Comparison of ENCODE assay signal across 9 cellular contexts in genomic region chr11:59173964-59174663, GRCh38. TPM values are rescaled to one million over a fixed set of nuclear protein-coding genes. Genes with fewer than 3 reads are reported as not detected.
DNase-seq lines count a peak whose midpoint lies in the region; ATAC-seq and TF ChIP-seq lines count a peak whose summit lies in the region.
"Had no signal": no experiment of that assay in that cellular context is flagged by ENCODE, and none has a peak within 500 bp of the region (broad histone marks: within the 10 kb centered on the region; RNA-seq: fewer than 3 reads in every experiment).

No MANE protein-coding gene starts in this region.

- no peaks in the 10 kb centered on the region for H3K9me3 ChIP-seq in body of pancreas
- no peaks in the 10 kb centered on the region for H3K9me3 ChIP-seq in left lung
- no peaks in the 10 kb centered on the region for H3K9me3 ChIP-seq in subcutaneous abdominal adipose tissue (ENCODE audit: control insufficient read depth in 5 of 5, low read length in 5 of 5)

- peak; percentile 45 for DNase-seq in HCEC 1CT
- DNase-seq in body of pancreas: peak; percentile 56 to 80 (median 70)
- DNase-seq in left lung: peak; percentile 80 to 81
- no peak for DNase-seq in stimulated activated CD8-positive, alpha-beta memory T cell treated with anti-CD3 and anti-CD28 coated beads, Interleukin-4, amount 100 ng/mL, for 48 hours
- DNase-seq: OCI-M1 had no signal

- intact Hi-C loops in body of pancreas (cut with DNase I): no loop called here
- intact Hi-C loops in left lung (cut with DNase I): loop anchor here in 1 of 2 donors (5.0 kb wide), 1 partner anchor 33 kb away; no protein-coding TSS in a partner anchor

- no peaks in the 10 kb centered on the region for H3K36me3 ChIP-seq in body of pancreas (replicated peaks in 1 of 2; ENCODE audit: insufficient read depth in 1 of 2, low read depth in 2 of 2)
- no peaks in the 10 kb centered on the region for H3K36me3 ChIP-seq in left lung
- peaks cover 0 to 11% (median 0%) of the 10 kb centered on the region in 5 donors for H3K36me3 ChIP-seq in subcutaneous abdominal adipose tissue (ENCODE audit: control insufficient read depth in 5 of 5, insufficient read depth in 5 of 5, low read length in 5 of 5)

- H3K4me3 ChIP-seq in body of pancreas (no peak overlapping the region), left lung (peak overlapping the region; percentile 59 to 64), subcutaneous abdominal adipose tissue (ENCODE audit: low read depth in 1 of 5, low read length in 5 of 5) (peak overlapping the region; percentile 70 to 96 (median 90))

- peak overlapping the region; percentile 75 to 93 (median 90) for H3K9ac ChIP-seq in subcutaneous abdominal adipose tissue (ENCODE audit: low read length in 5 of 5)

- peak overlapping the region; percentile 68 to 85 (median 76) for H3K27ac ChIP-seq in body of pancreas
- peak overlapping the region; percentile 75 to 81 for H3K27ac ChIP-seq in left lung
- H3K27ac ChIP-seq in subcutaneous abdominal adipose tissue (ENCODE audit: low read depth, low read length): peak overlapping the region; percentile 83

- peak in 1 of 7 experiments; percentile 4 for TF ChIP-seq CTCF in body of pancreas (IDR thresholded peaks at IDR 0.05)
- TF ChIP-seq CTCF in left lung (IDR thresholded peaks at IDR 0.05): no peak

- H3K27me3 ChIP-seq in body of pancreas: no peaks in the 10 kb centered on the region
- H3K27me3 ChIP-seq in left lung: peaks cover 0 to 18% of the 10 kb centered on the region in 2 donors
- no peaks in the 10 kb centered on the region for H3K27me3 ChIP-seq in subcutaneous abdominal adipose tissue (ENCODE audit: control insufficient read depth in 5 of 5, insufficient read depth in 4 of 5, low read length in 5 of 5)

- WGBS in body of pancreas, 2 donors: 40 to 41% methylated on average over 7 of the region's 7 CpGs

- peak in 2 of 3 donors; percentile 46 to 54 for TF ChIP-seq POLR2A in body of pancreas (IDR thresholded peaks at IDR 0.05)

- H3K4me1 ChIP-seq in body of pancreas (peaks cover 25% of the 10 kb centered on the region), left lung (peaks cover 3 to 31% of the 10 kb centered on the region in 2 donors), subcutaneous abdominal adipose tissue (ENCODE audit: control insufficient read depth in 5 of 5, insufficient read depth in 5 of 5, low read length in 5 of 5) (peaks cover 0 to 62% (median 46%) of the 10 kb centered on the region in 5 donors)

- ATAC-seq in body of pancreas (peak; percentile 54), left lung (peak; percentile 69), GM21381 (IDR thresholded peaks at IDR 0.05; ENCODE audit: unreplicated experiment) (no peak), HG03039 (IDR thresholded peaks at IDR 0.05; ENCODE audit: unreplicated experiment) (no peak), GM19035 (IDR thresholded peaks at IDR 0.05; ENCODE audit: unreplicated experiment) (no peak)

RNA-seq across cellular contexts. Expression of gene DTX4, which starts 2.2 kb away (rescaled TPM):
- 10 to 100 TPM in 1 of 2 donors, 1 to 10 TPM in 1; 9.6 to 10.4 TPM for total RNA-seq in body of pancreas
- 10 to 100 TPM; 33.2 to 43.4 TPM for total RNA-seq in left lung

RNA-seq across cellular contexts. Expression of gene FAM111A, which starts 31.5 kb away (rescaled TPM):
- total RNA-seq in body of pancreas (10 to 100 TPM; 17.4 to 43.8 TPM), left lung (10 to 100 TPM; 50.3 to 55.9 TPM)

RNA-seq across cellular contexts. Expression of gene MPEG1, which starts 38.6 kb away (rescaled TPM):
- 1 to 10 TPM; 1.3 to 3.9 TPM for total RNA-seq in body of pancreas
- 10 to 100 TPM; 23.5 to 68.7 TPM for total RNA-seq in left lung

Comparison
In these comparisons a context has a peak if more than half of its experiments do, and no peak if none do; other contexts are left out.
1. ATAC-seq: peak in body of pancreas (single experiment) and left lung (single experiment); none in GM21381 (single experiment), HG03039 (single experiment) and GM19035 (single experiment).
2. H3K4me3 ChIP-seq: peak in left lung (2 of 2) and subcutaneous abdominal adipose tissue (5 of 5); none in body of pancreas (0 of 2).
3. RNA of gene MPEG1, which starts 38.6 kb away (total RNA-seq): 23.5 to 68.7 TPM in left lung; 1.3 to 3.9 TPM in body of pancreas; every median in the first group is over 4 times any median in the second.
4. Peak in every context shown above with its lines, with median percentiles within 50 percentile points of each other: H3K27ac ChIP-seq.